In genomic region chr10:117535752-117536358, GRCh38 we compare ENCODE assay signal across 15 cellular contexts. TPM values are rescaled to one million over a fixed set of nuclear protein-coding genes. Genes with fewer than 3 reads are reported as not detected.
DNase-seq lines count a peak whose midpoint lies in the region; ATAC-seq and TF ChIP-seq lines count a peak whose summit lies in the region.
"Had no signal": no experiment of that assay in that cellular context is flagged by ENCODE, and none has a peak within 500 bp of the region (broad histone marks: within the 10 kb centered on the region; RNA-seq: fewer than 3 reads in every experiment).

No MANE protein-coding gene starts in this region.

- no peaks in the 10 kb centered on the region for H3K36me3 ChIP-seq in gastrocnemius medialis
- H3K36me3 ChIP-seq: colonic mucosa had no signal

- TF ChIP-seq POLR2A in gastrocnemius medialis (IDR thresholded peaks at IDR 0.05): no peak

- peaks cover 85 to 89% (median 86%) of the 10 kb centered on the region in 3 donors for H3K27me3 ChIP-seq in gastrocnemius medialis

- H3K4me3 Mint-ChIP-seq in stimulated activated naive CD8-positive, alpha-beta T cell treated with anti-CD3 and anti-CD28 coated beads, Interleukin-15, amount 100 ng/mL, for 72 hours: no peak overlapping the region
- H3K4me3 Mint-ChIP-seq in T-cell: peak overlapping the region in 1 of 3 donors; percentile 27
- H3K4me3 Mint-ChIP-seq: activated CD4-positive, alpha-beta T cell treated with anti-CD3 and anti-CD28 coated beads for 36 hours had no signal

- DNase-seq in AG10803 (ENCODE audit: low read depth): no peak
- peak; percentile 25 for DNase-seq in KBM-7
- no peak for DNase-seq in fibroblast of pulmonary artery (ENCODE audit: low read depth)
- no peak for DNase-seq in gastrocnemius medialis
- no peak for DNase-seq in stimulated activated naive CD8-positive, alpha-beta T cell treated with anti-CD3 and anti-CD28 coated beads, Interleukin-15, amount 100 ng/mL, for 72 hours
- no peak for DNase-seq in T-cell
- no peak for DNase-seq in NCI-H524 (lab: John Stamatoyannopoulos, UW)
- DNase-seq: amniotic stem cell, colonic mucosa, DMS79 treated with DMSO at 0.1 percent for 48 hours, foreskin melanocyte, naive B cell, NCI-H1105 treated with DMSO at 0.1 percent for 48 hours had no signal

- no peaks in the 10 kb centered on the region for H3K9me3 Mint-ChIP-seq in stimulated activated naive CD8-positive, alpha-beta T cell treated with anti-CD3 and anti-CD28 coated beads, Interleukin-15, amount 100 ng/mL, for 72 hours
- no peaks in the 10 kb centered on the region for H3K9me3 Mint-ChIP-seq in T-cell

- H3K27ac Mint-ChIP-seq in stimulated activated naive CD8-positive, alpha-beta T cell treated with anti-CD3 and anti-CD28 coated beads, Interleukin-15, amount 100 ng/mL, for 72 hours: no peak overlapping the region
- H3K27ac Mint-ChIP-seq in T-cell: no peak overlapping the region
- H3K27ac Mint-ChIP-seq: activated CD4-positive, alpha-beta T cell treated with anti-CD3 and anti-CD28 coated beads for 36 hours; naive B cell had no signal

- POLR2A ChIA-PET in T-cell (lab: Charles Lee): no interaction called here

- H3K9me3 ChIP-seq in gastrocnemius medialis: no peaks in the 10 kb centered on the region
- H3K9me3 ChIP-seq: colonic mucosa had no signal

- peaks cover 100% of the 10 kb centered on the region for H3K27me3 Mint-ChIP-seq in stimulated activated naive CD8-positive, alpha-beta T cell treated with anti-CD3 and anti-CD28 coated beads, Interleukin-15, amount 100 ng/mL, for 72 hours
- H3K27me3 Mint-ChIP-seq in T-cell: peaks cover 56 to 80% of the 10 kb centered on the region in 2 donors

- TF ChIP-seq CTCF in AG10803 (conservative IDR thresholded peaks at IDR 0.05; ENCODE audit: low read length): no peak
- TF ChIP-seq CTCF in fibroblast of pulmonary artery (IDR thresholded peaks at IDR 0.05; ENCODE audit: low read length, missing control alignments): no peak
- TF ChIP-seq CTCF in gastrocnemius medialis (IDR thresholded peaks at IDR 0.05 in 4 of 5, conservative IDR thresholded peaks at IDR 0.05 in 1 of 5): no peak

- H3K4me1 ChIP-seq in gastrocnemius medialis: peaks cover 8 to 20% of the 10 kb centered on the region in 2 donors

- peak overlapping the region; percentile 63 for H3K4me3 ChIP-seq in AG10803 (ENCODE audit: low read length)
- peak overlapping the region; percentile 33 for H3K4me3 ChIP-seq in fibroblast of pulmonary artery (replicated peaks; ENCODE audit: low read depth, low read length)
- peak overlapping the region in 3 of 4 donors; percentile 33 to 47 (median 37) for H3K4me3 ChIP-seq in gastrocnemius medialis
- H3K4me3 ChIP-seq: colonic mucosa had no signal

- intact Hi-C loops in gastrocnemius medialis (cut with DNase I; ENCODE audit: low total_unique reads): loop anchor here (10.0 kb wide), 1 partner anchor 229 kb away; no protein-coding TSS in a partner anchor

- CTCF ChIA-PET in T-cell (lab: Charles Lee): no interaction called here

- ATAC-seq in gastrocnemius medialis (no peak), HG02970 (IDR thresholded peaks at IDR 0.05; ENCODE audit: low FRiP score, unreplicated experiment) (no peak), T-cell (replicated peaks in 1 of 4) (no peak)
- ATAC-seq in stimulated activated naive CD8-positive, alpha-beta T cell treated with anti-CD3 and anti-CD28 coated beads, Interleukin-15, amount 100 ng/mL, for 72 hours: no peak
- ATAC-seq: activated CD4-positive, alpha-beta T cell treated with anti-CD3 and anti-CD28 coated beads for 36 hours had no signal

- in situ Hi-C loops in KBM-7 (cut with MboI; ENCODE audit: low pct_unique_long_range_greater_than_20kb, low sequenced_read_pairs) (loop anchor here (25.0 kb wide), 1 partner anchor 701 kb away; no protein-coding TSS in a partner anchor), gastrocnemius medialis (cut with MboI; ENCODE audit: low sequenced_read_pairs in 4 of 4) (no loop called here)

- peaks cover 44% of the 10 kb centered on the region for H3K4me1 Mint-ChIP-seq in stimulated activated naive CD8-positive, alpha-beta T cell treated with anti-CD3 and anti-CD28 coated beads, Interleukin-15, amount 100 ng/mL, for 72 hours
- H3K4me1 Mint-ChIP-seq in T-cell: peaks cover 1 to 19% (median 13%) of the 10 kb centered on the region in 3 donors

- no peak overlapping the region for H3K27ac ChIP-seq in gastrocnemius medialis
- H3K27ac ChIP-seq: colonic mucosa had no signal

- no peaks in the 10 kb centered on the region for H3K36me3 Mint-ChIP-seq in T-cell
- H3K36me3 Mint-ChIP-seq: naive B cell had no signal

RNA-seq across cellular contexts. Expression of gene EMX2, which starts 6.7 kb away (rescaled TPM):
- 1 to 10 TPM in 2 of 4 donors, under 1 TPM in 2; 0.46 to 1.5 (median 0.82) TPM for total RNA-seq in gastrocnemius medialis
- not detected for total RNA-seq in T-cell
- total RNA-seq: activated CD4-positive, alpha-beta T cell treated with anti-CD3 and anti-CD28 coated beads for 36 hours; colonic mucosa had no signal
